In the genomic region with DNA sequence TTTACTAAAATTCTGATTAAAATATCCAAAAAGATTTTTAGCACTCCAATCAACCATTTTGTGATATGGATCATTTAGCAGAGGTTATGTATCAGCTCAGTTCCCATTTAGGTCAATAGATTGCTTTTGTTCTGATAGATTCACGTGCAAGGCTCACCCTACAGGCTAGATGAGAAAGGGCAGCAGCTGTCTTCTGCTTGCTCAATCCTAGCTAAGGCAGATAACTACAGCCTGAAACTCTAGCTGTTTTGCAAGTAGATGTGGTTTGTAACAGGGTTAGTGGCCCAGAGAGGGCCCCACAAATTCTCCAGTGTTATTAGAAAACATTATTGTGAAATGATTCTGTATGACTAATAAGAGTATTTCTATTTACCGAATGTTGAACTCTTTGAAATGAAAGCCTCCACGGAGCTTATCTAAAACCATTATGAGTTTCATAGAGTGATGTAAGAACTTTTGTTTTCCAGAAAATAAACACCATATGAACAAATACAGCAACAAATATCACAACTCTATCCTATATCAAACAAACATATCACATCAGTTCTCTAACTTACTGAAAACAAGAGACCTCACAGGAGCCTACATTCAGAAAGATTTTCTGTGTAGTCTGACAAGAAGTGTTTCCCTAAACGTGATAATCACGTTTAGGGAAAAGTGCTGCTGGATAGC, we compare ENCODE assay signal across 8 cellular contexts.
A peak's percentile ranks its signal among the peaks of the same experiment; 100 is the strongest.
DNase-seq lines count a peak whose midpoint lies in the region; ATAC-seq and TF ChIP-seq lines count a peak whose summit lies in the region.

No MANE protein-coding gene starts in this region.

- ATAC-seq in GM18498 (IDR thresholded peaks at IDR 0.05; ENCODE audit: unreplicated experiment) = peak; percentile 99
- ATAC-seq in HG02642 (IDR thresholded peaks at IDR 0.05; ENCODE audit: poor library complexity, unreplicated experiment) = peak; percentile 100
- ATAC-seq in right cardiac atrium = peak; percentile 94 to 96
- peak; percentile 72 for ATAC-seq in stimulated activated naive CD8-positive, alpha-beta T cell treated with anti-CD3 and anti-CD28 coated beads, Interleukin-15, Interleukin-2, amounts not matched to agents 100 U/mL and 50 U/mL, for 24 hours

- intact Hi-C loops in right cardiac atrium (cut with DNase I) = no loop called here

- H3K4me3 ChIP-seq in right cardiac atrium (ENCODE audit: low read length) = no peak overlapping the region

- no peaks in the 10 kb centered on the region for H3K9me3 ChIP-seq in right cardiac atrium (ENCODE audit: control insufficient read depth, low read length)

- H3K4me1 Mint-ChIP-seq in activated CD4-positive, alpha-beta T cell treated with anti-CD3 and anti-CD28 coated beads, Interleukin-2, amount 10 ng/mL, durations not matched to agents 7 days and 5 days = peaks cover 8% of the 10 kb centered on the region

- H3K4me1 ChIP-seq in right cardiac atrium (ENCODE audit: control insufficient read depth, insufficient read depth, low read length) = no peaks in the 10 kb centered on the region

- no peaks in the 10 kb centered on the region for H3K9me3 Mint-ChIP-seq in activated CD4-positive, alpha-beta T cell treated with anti-CD3 and anti-CD28 coated beads, Interleukin-2, amount 10 ng/mL, durations not matched to agents 7 days and 5 days

- WGBS in right cardiac atrium = 26% methylated on average over 5 of the region's 5 CpGs

- CTCF ChIA-PET in activated CD4-positive, alpha-beta T cell treated with anti-CD3 and anti-CD28 coated beads, Interleukin-2, amount 10 ng/mL, durations not matched to agents 7 days and 5 days (lab: Charles Lee) = no interaction called here

- POLR2A ChIA-PET in activated CD4-positive, alpha-beta T cell treated with anti-CD3 and anti-CD28 coated beads, Interleukin-2, amount 10 ng/mL, durations not matched to agents 7 days and 5 days (lab: Charles Lee) = no interaction called here

- H3K27me3 ChIP-seq in right cardiac atrium (ENCODE audit: control insufficient read depth, insufficient read depth) = no peaks in the 10 kb centered on the region

- no peak overlapping the region for H3K4me3 Mint-ChIP-seq in activated CD4-positive, alpha-beta T cell treated with anti-CD3 and anti-CD28 coated beads, Interleukin-2, amount 10 ng/mL, durations not matched to agents 7 days and 5 days

- DNase-seq in AG09319 (ENCODE audit: extremely low read depth, low read depth) = peak; percentile 0
- DNase-seq in NAMALWA (ENCODE audit: low spot score) = peak; percentile 46
- peak; percentile 9 for DNase-seq in activated CD4-positive, alpha-beta T cell treated with anti-CD3 and anti-CD28 coated beads, Interleukin-2, amount 10 ng/mL, durations not matched to agents 7 days and 5 days
- DNase-seq in right cardiac atrium = peak in 1 of 3 donors; percentile 14
- DNase-seq in stimulated activated naive CD8-positive, alpha-beta T cell treated with anti-CD3 and anti-CD28 coated beads, Interleukin-15, Interleukin-2, amounts not matched to agents 100 U/mL and 50 U/mL, for 24 hours = no peak
- DNase-seq in ecto neural progenitor cell (ENCODE audit: low spot score) = no peak

- no peak for TF ChIP-seq CTCF in AG09319 (IDR thresholded peaks at IDR 0.05; ENCODE audit: low read depth, low read length)

- no peaks in the 10 kb centered on the region for H3K36me3 Mint-ChIP-seq in activated CD4-positive, alpha-beta T cell treated with anti-CD3 and anti-CD28 coated beads, Interleukin-2, amount 10 ng/mL, durations not matched to agents 7 days and 5 days (ENCODE audit: low read depth)

- no peak overlapping the region for H3K27ac Mint-ChIP-seq in activated CD4-positive, alpha-beta T cell treated with anti-CD3 and anti-CD28 coated beads, Interleukin-2, amount 10 ng/mL, durations not matched to agents 7 days and 5 days

- no peak overlapping the region for H3K27ac ChIP-seq in right cardiac atrium (ENCODE audit: low read length)

- no peaks in the 10 kb centered on the region for H3K27me3 Mint-ChIP-seq in activated CD4-positive, alpha-beta T cell treated with anti-CD3 and anti-CD28 coated beads, Interleukin-2, amount 10 ng/mL, durations not matched to agents 7 days and 5 days

Comparison
In these comparisons a context has a peak if more than half of its experiments do, and no peak if none do; other contexts are left out.
1. DNase-seq: peak in AG09319 (single experiment), NAMALWA (single experiment) and activated CD4-positive, alpha-beta T cell treated with anti-CD3 and anti-CD28 coated beads, Interleukin-2, amount 10 ng/mL, durations not matched to agents 7 days and 5 days (single experiment); none in stimulated activated naive CD8-positive, alpha-beta T cell treated with anti-CD3 and anti-CD28 coated beads, Interleukin-15, Interleukin-2, amounts not matched to agents 100 U/mL and 50 U/mL, for 24 hours (single experiment) and ecto neural progenitor cell (single experiment).
2. Peak in every context shown above with its lines, with median percentiles within 50 percentile points of each other: ATAC-seq.